In the genomic region with DNA sequence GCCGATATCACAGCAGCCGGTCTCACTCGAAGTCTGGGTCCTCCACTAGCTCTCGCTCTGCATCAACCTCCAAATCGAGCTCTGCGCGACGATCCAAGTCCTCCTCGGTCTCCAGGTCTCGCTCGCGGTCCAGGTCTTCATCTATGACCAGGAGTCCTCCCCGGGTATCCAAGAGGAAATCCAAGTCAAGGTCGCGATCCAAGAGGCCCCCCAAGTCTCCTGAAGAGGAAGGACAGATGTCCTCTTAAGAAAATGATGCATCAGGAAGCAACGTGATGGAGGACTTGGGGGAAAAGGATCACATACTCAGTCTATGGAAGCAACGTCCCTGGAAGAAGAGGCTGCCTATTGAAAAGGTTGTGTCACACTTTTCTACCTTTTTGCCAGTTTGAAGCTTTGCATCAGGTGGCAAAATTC, we compare ENCODE assay signal across 8 cellular contexts. TPM values are rescaled to one million over a fixed set of nuclear protein-coding genes. Genes with fewer than 3 reads are reported as not detected.
A peak's percentile ranks its signal among the peaks of the same experiment; 100 is the strongest.
DNase-seq lines count a peak whose midpoint lies in the region; ATAC-seq and TF ChIP-seq lines count a peak whose summit lies in the region.

No MANE protein-coding gene starts in this region.

- peak overlapping the region; percentile 99 for H3K4me3 Mint-ChIP-seq in T-helper 17 cell
- peak overlapping the region; percentile 95 to 99 (median 99) for H3K4me3 Mint-ChIP-seq in nephron

- peak; percentile 36 to 43 for DNase-seq in stimulated activated CD4-positive, alpha-beta T cell treated with anti-CD3 and anti-CD28 coated beads, Interleukin-2, amount 100 ng/mL, for 48 hours
- no peak for DNase-seq in stimulated activated CD4-positive, alpha-beta T cell treated with anti-CD3 and anti-CD28 coated beads, Interleukin-4, amount 100 ng/mL, for 4 hours
- DNase-seq in T-helper 17 cell (peak in 1 of 3 donors; percentile 27), epithelial cell of prostate (ENCODE audit: low read depth, low spot score) (no peak)

- H3K27me3 Mint-ChIP-seq in T-helper 17 cell (peaks cover 2% of the 10 kb centered on the region), nephron (ENCODE audit: low read depth) (no peaks in the 10 kb centered on the region)

- peak overlapping the region; percentile 93 for H3K27ac ChIP-seq in epithelial cell of prostate

- no peak for TF ChIP-seq CTCF in nephron (IDR thresholded peaks at IDR 0.05; ENCODE audit: unreplicated experiment in 3 of 3)

- H3K9me3 Mint-ChIP-seq in nephron: no peaks in the 10 kb centered on the region

- peak overlapping the region; percentile 98 for H3K27ac Mint-ChIP-seq in T-helper 17 cell
- peak overlapping the region; percentile 99 to 100 (median 100) for H3K27ac Mint-ChIP-seq in nephron

- ATAC-seq in T-helper 17 cell: no peak
- no peak for ATAC-seq in HG03520 (IDR thresholded peaks at IDR 0.05; ENCODE audit: unreplicated experiment)
- no peak for ATAC-seq in GM21367 (IDR thresholded peaks at IDR 0.05; ENCODE audit: unreplicated experiment)
- ATAC-seq in HG02759 (IDR thresholded peaks at IDR 0.05; ENCODE audit: unreplicated experiment): no peak

- H3K4me1 Mint-ChIP-seq in T-helper 17 cell (peaks cover 25% of the 10 kb centered on the region), nephron (peaks cover 27% of the 10 kb centered on the region)

- H3K36me3 Mint-ChIP-seq in T-helper 17 cell (ENCODE audit: low read depth): peaks cover 5% of the 10 kb centered on the region
- peaks cover 11% of the 10 kb centered on the region for H3K36me3 Mint-ChIP-seq in nephron (ENCODE audit: low read depth)

- H3K9me3 ChIP-seq in T-helper 17 cell (ENCODE audit: control insufficient read depth, low read length, poor library complexity, severe bottlenecking): no peaks in the 10 kb centered on the region

RNA-seq across cellular contexts. Expression of a gene that starts 1.1 kb away (rescaled TPM):
- total RNA-seq in T-helper 17 cell: 10 to 100 TPM; 59.1 to 76.5 TPM

RNA-seq across cellular contexts. Expression of a gene that starts 18.6 kb away (rescaled TPM):
- total RNA-seq in T-helper 17 cell: not detected

RNA-seq across cellular contexts. Expression of a gene that starts 21.8 kb away (rescaled TPM):
- 10 to 100 TPM in 1 of 2 donors, 1 to 10 TPM in 1; 7.3 to 22.5 TPM for total RNA-seq in T-helper 17 cell

RNA-seq across cellular contexts. Expression of a gene that starts 42.8 kb away (rescaled TPM):
- total RNA-seq in T-helper 17 cell: not detected

Comparison
In these comparisons a context has a peak if more than half of its experiments do, and no peak if none do; other contexts are left out.
1. DNase-seq: peak in stimulated activated CD4-positive, alpha-beta T cell treated with anti-CD3 and anti-CD28 coated beads, Interleukin-2, amount 100 ng/mL, for 48 hours (2 of 2); none in stimulated activated CD4-positive, alpha-beta T cell treated with anti-CD3 and anti-CD28 coated beads, Interleukin-4, amount 100 ng/mL, for 4 hours (0 of 2) and epithelial cell of prostate (single experiment).